ENCODE assay signal across 21 cellular contexts in the genomic region with DNA sequence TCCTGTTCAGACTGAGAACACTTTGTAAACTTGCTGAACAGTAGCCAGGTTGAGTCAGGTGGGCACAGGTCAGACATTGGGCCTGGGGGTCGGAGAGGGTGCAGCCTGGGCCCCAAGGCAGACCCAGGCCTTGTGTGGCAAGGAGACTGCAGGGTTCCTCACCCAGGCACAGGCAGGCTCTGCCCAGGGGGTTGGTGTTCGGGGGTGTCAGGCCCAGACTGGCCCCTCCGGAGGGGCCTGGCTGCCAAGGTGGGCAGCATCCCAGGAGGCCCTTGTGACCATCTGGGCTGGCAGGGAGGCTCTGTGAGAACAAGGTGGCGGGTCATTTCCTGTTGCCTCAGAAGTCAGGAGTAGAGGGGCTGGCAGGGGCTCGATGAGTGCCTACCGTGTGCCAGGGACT. TPM values are rescaled to one million over a fixed set of nuclear protein-coding genes. Genes with fewer than 3 reads are reported as not detected.
DNase-seq lines count a peak whose midpoint lies in the region; ATAC-seq and TF ChIP-seq lines count a peak whose summit lies in the region.
"Had no signal": no experiment of that assay in that cellular context is flagged by ENCODE, and none has a peak within 500 bp of the region (broad histone marks: within the 10 kb centered on the region; RNA-seq: fewer than 3 reads in every experiment).

No MANE protein-coding gene starts in this region.

- H3K9me3 ChIP-seq in left ventricle myocardium inferior (replicated peaks) (no peaks in the 10 kb centered on the region), T-helper 17 cell (ENCODE audit: control insufficient read depth, low read length, poor library complexity, severe bottlenecking) (no peaks in the 10 kb centered on the region)
- no peaks in the 10 kb centered on the region for H3K9me3 ChIP-seq in naive thymus-derived CD4-positive, alpha-beta T cell (ENCODE audit: control insufficient read depth in 2 of 3, low read length in 3 of 3)
- H3K9me3 ChIP-seq: SJCRH30 had no signal

- ATAC-seq in Right ventricle myocardium inferior (no peak), T-helper 17 cell (no peak), left colon (peak; percentile 11)
- no peak for ATAC-seq in stimulated activated memory B cell treated with anti-CD40 and anti-IgM and Interleukin-4, amounts not matched to agents 10 μg/mL and 1 μg/mL and 100 μg/mL, for 72 hours
- no peak for ATAC-seq in naive thymus-derived CD4-positive, alpha-beta T cell
- ATAC-seq: PC-3 had no signal

- no peaks in the 10 kb centered on the region for H3K4me1 ChIP-seq in left ventricle myocardium inferior
- no peaks in the 10 kb centered on the region for H3K4me1 ChIP-seq in naive thymus-derived CD4-positive, alpha-beta T cell (ENCODE audit: control insufficient read depth in 2 of 2, insufficient read depth in 2 of 2, low read length in 2 of 2)
- H3K4me1 ChIP-seq: SJCRH30 had no signal

- no peak overlapping the region for H3K4me3 Mint-ChIP-seq in T-helper 17 cell
- no peak overlapping the region for H3K4me3 Mint-ChIP-seq in stimulated activated memory B cell treated with anti-CD40 and anti-IgM and Interleukin-4, amounts not matched to agents 10 μg/mL and 1 μg/mL and 100 μg/mL, for 72 hours
- H3K4me3 Mint-ChIP-seq in naive thymus-derived CD4-positive, alpha-beta T cell: no peak overlapping the region
- H3K4me3 Mint-ChIP-seq: GM23338 had no signal

- no peaks in the 10 kb centered on the region for H3K9me3 Mint-ChIP-seq in stimulated activated memory B cell treated with anti-CD40 and anti-IgM and Interleukin-4, amounts not matched to agents 10 μg/mL and 1 μg/mL and 100 μg/mL, for 72 hours
- no peaks in the 10 kb centered on the region for H3K9me3 Mint-ChIP-seq in naive thymus-derived CD4-positive, alpha-beta T cell
- H3K9me3 Mint-ChIP-seq: GM23338 had no signal

- TF ChIP-seq CTCF in left ventricle myocardium inferior (IDR thresholded peaks at IDR 0.05; ENCODE audit: borderline replicate concordance): no peak

- intact Hi-C loops in Right ventricle myocardium inferior (cut with DNase I) (no loop called here), left ventricle myocardium inferior (cut with micrococcal nuclease) (no loop called here), left colon (cut with DNase I, micrococcal nuclease) (no loop called here)
- intact Hi-C loops in naive thymus-derived CD4-positive, alpha-beta T cell (cut with micrococcal nuclease): no loop called here

- no peaks in the 10 kb centered on the region for H3K27me3 ChIP-seq in left ventricle myocardium inferior (ENCODE audit: low read depth)
- H3K27me3 ChIP-seq in naive thymus-derived CD4-positive, alpha-beta T cell (ENCODE audit: control insufficient read depth in 2 of 2, insufficient read depth in 2 of 2, low read length in 2 of 2): no peaks in the 10 kb centered on the region
- H3K27me3 ChIP-seq: SJCRH30 had no signal

- POLR2A ChIA-PET in naive thymus-derived CD4-positive, alpha-beta T cell (lab: Charles Lee): no interaction called here

- H3K27me3 Mint-ChIP-seq in T-helper 17 cell: no peaks in the 10 kb centered on the region
- H3K27me3 Mint-ChIP-seq in stimulated activated memory B cell treated with anti-CD40 and anti-IgM and Interleukin-4, amounts not matched to agents 10 μg/mL and 1 μg/mL and 100 μg/mL, for 72 hours: no peaks in the 10 kb centered on the region
- H3K27me3 Mint-ChIP-seq in naive thymus-derived CD4-positive, alpha-beta T cell: no peaks in the 10 kb centered on the region

- CTCF ChIA-PET in naive thymus-derived CD4-positive, alpha-beta T cell (lab: Charles Lee): no interaction called here

- no peak overlapping the region for H3K4me3 ChIP-seq in left ventricle myocardium inferior
- no peak overlapping the region for H3K4me3 ChIP-seq in naive thymus-derived CD4-positive, alpha-beta T cell (ENCODE audit: low read length)
- H3K4me3 ChIP-seq: GM23338, SJCRH30 had no signal

- peaks cover 2% of the 10 kb centered on the region for H3K4me1 Mint-ChIP-seq in T-helper 17 cell
- H3K4me1 Mint-ChIP-seq in stimulated activated memory B cell treated with anti-CD40 and anti-IgM and Interleukin-4, amounts not matched to agents 10 μg/mL and 1 μg/mL and 100 μg/mL, for 72 hours: peaks cover 9% of the 10 kb centered on the region
- H3K4me1 Mint-ChIP-seq in naive thymus-derived CD4-positive, alpha-beta T cell: no peaks in the 10 kb centered on the region

- H3K27ac Mint-ChIP-seq in T-helper 17 cell: peak overlapping the region; percentile 16
- H3K27ac Mint-ChIP-seq in stimulated activated memory B cell treated with anti-CD40 and anti-IgM and Interleukin-4, amounts not matched to agents 10 μg/mL and 1 μg/mL and 100 μg/mL, for 72 hours: peak overlapping the region; percentile 17
- H3K27ac Mint-ChIP-seq in naive thymus-derived CD4-positive, alpha-beta T cell: no peak overlapping the region
- H3K27ac Mint-ChIP-seq: GM23338 had no signal

- H3K27ac ChIP-seq in left ventricle myocardium inferior (replicated peaks): no peak overlapping the region
- no peak overlapping the region for H3K27ac ChIP-seq in naive thymus-derived CD4-positive, alpha-beta T cell (ENCODE audit: low read depth, low read length)
- H3K27ac ChIP-seq: C4-2B, KMS-11, SJCRH30 had no signal

- H3K36me3 Mint-ChIP-seq in T-helper 17 cell (ENCODE audit: low read depth): peaks cover 8% of the 10 kb centered on the region
- peaks cover 26% of the 10 kb centered on the region for H3K36me3 Mint-ChIP-seq in stimulated activated memory B cell treated with anti-CD40 and anti-IgM and Interleukin-4, amounts not matched to agents 10 μg/mL and 1 μg/mL and 100 μg/mL, for 72 hours
- peaks cover 0 to 4% (median 0%) of the 10 kb centered on the region in 5 donors for H3K36me3 Mint-ChIP-seq in naive thymus-derived CD4-positive, alpha-beta T cell

- H3K36me3 ChIP-seq in left ventricle myocardium inferior: peaks cover 22% of the 10 kb centered on the region
- H3K36me3 ChIP-seq in naive thymus-derived CD4-positive, alpha-beta T cell (ENCODE audit: control insufficient read depth in 2 of 3, insufficient read depth in 3 of 3, low read length in 3 of 3): peaks cover 0 to 44% (median 0%) of the 10 kb centered on the region in 3 experiments
- H3K36me3 ChIP-seq: SJCRH30 had no signal

- DNase-seq in Right ventricle myocardium inferior (ENCODE audit: missing footprints) (peak; percentile 17), left ventricle myocardium inferior (no peak), T-helper 17 cell (no peak), left colon (no peak), COLO668 (lab: John Stamatoyannopoulos, UW; ENCODE audit: unreplicated experiment) (no peak), hepatic stellate cell (ENCODE audit: low spot score) (no peak)
- no peak for DNase-seq in naive thymus-derived CD4-positive, alpha-beta T cell
- DNase-seq: GDM1, MV-4-11, NCI-H187, NCI-H2107, NCI-H2227 treated with DMSO at 0.1 percent for 48 hours, NCI-H524, NCI-H82, PC-3 had no signal

RNA-seq across cellular contexts. Expression of gene MYO15A, which starts 0.6 kb away (rescaled TPM):
- 0.51 TPM for total RNA-seq in Right ventricle myocardium inferior
- total RNA-seq in left ventricle myocardium inferior: 0.25 TPM
- 1 to 10 TPM in 1 of 2 donors, under 1 TPM in 1; 0.65 to 1.4 TPM for total RNA-seq in T-helper 17 cell
- 1 to 10 TPM in 1 of 2 donors, under 1 TPM in 1; 0.75 to 2.4 TPM for total RNA-seq in left colon
- 1 to 10 TPM in 3 of 5 experiments, under 1 TPM in 2; 0.53 to 2.0 (median 1.2) TPM for total RNA-seq in naive thymus-derived CD4-positive, alpha-beta T cell
- polyA plus RNA-seq in naive thymus-derived CD4-positive, alpha-beta T cell: under 1 TPM; 0.41 to 0.43 TPM
- total RNA-seq: Daoy had no signal

RNA-seq across cellular contexts. Expression of gene DRG2, which starts 20.2 kb away (rescaled TPM):
- total RNA-seq in Right ventricle myocardium inferior (18.8 TPM), left ventricle myocardium inferior (20.2 TPM), T-helper 17 cell (10 to 100 TPM; 43.6 to 52.3 TPM), left colon (10 to 100 TPM; 25.4 to 29.3 TPM)
- total RNA-seq in naive thymus-derived CD4-positive, alpha-beta T cell: 10 to 100 TPM; 39.6 to 54.7 (median 48.8) TPM
- 10 to 100 TPM; 37.7 to 46.0 TPM for polyA plus RNA-seq in naive thymus-derived CD4-positive, alpha-beta T cell

Comparison
In these comparisons a context has a peak if more than half of its experiments do, and no peak if none do; other contexts are left out.
1. H3K27ac Mint-ChIP-seq: peak in T-helper 17 cell (single experiment) and stimulated activated memory B cell treated with anti-CD40 and anti-IgM and Interleukin-4, amounts not matched to agents 10 μg/mL and 1 μg/mL and 100 μg/mL, for 72 hours (single experiment); none in naive thymus-derived CD4-positive, alpha-beta T cell (0 of 9).